In the genomic region with DNA sequence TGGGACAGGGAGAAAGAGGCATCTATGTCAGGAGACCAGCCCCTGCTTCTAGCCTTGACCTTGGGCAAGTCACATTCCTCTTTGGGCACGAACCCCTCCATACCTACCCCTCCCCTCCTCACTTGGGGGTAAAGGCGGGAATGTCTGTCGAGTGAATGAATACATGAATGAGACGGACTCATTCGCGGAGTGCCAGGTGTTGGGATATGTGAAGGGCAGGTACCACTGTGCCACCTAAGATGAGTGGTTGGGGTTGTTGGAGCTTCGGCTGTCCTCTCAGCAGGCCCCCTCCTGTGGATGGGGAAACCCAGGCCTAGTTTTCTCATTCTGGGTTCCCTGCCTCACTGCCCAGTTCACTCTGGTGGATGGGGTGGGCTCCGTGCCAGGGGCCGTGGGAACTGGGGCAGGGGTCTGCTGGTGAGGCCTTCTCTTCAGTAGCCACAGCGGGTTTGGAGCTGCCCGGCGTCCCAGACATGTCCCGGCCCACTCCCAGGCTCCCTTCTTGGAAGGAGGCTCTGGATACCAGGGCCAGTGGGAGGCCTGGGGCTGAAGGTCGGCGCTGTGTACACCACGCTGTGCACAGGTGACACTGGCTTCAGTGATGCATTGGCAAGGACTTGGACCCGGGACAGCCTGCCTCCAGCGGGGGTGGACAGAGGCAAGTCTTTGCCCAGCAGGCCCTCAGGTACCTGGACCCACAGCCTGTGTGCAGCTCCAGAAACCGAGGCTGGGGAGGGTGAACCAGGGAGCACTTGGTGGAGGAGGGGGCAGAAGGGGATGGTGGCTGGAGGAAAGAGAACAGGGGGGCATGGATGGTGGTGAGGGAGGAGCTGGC, we compare ENCODE assay signal across 1 cellular context.
TF ChIP-seq lines count a peak whose summit lies in the region.

No MANE protein-coding gene starts in this region.

TF ChIP-seq in IMR-90, 13 proteins besides CTCF, POLR2A, EP300 and RAD21:
- no peak for TF ChIP-seq FOS (IDR thresholded peaks at IDR 0.05; ENCODE audit: low read depth, low read length)
- no peak for TF ChIP-seq SMC3 (IDR thresholded peaks at IDR 0.05; ENCODE audit: low read depth, low read length)
- no peak for TF ChIP-seq MXI1 (IDR thresholded peaks at IDR 0.05; ENCODE audit: borderline replicate concordance, low read depth, low read length)
- no peak for TF ChIP-seq CHD1 (IDR thresholded peaks at IDR 0.05; ENCODE audit: low read depth, low read length)
- no peak for TF ChIP-seq BHLHE40 (IDR thresholded peaks at IDR 0.05; ENCODE audit: low read depth, low read length)
- TF ChIP-seq, protein P1, sequence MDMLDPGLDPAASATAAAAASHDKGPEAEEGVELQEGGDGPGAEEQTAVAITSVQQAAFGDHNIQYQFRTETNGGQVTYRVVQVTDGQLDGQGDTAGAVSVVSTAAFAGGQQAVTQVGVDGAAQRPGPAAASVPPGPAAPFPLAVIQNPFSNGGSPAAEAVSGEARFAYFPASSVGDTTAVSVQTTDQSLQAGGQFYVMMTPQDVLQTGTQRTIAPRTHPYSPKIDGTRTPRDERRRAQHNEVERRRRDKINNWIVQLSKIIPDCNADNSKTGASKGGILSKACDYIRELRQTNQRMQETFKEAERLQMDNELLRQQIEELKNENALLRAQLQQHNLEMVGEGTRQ (IDR thresholded peaks at IDR 0.05; ENCODE audit: low read depth, low read length): no peak
- no peak for TF ChIP-seq RCOR1 (IDR thresholded peaks at IDR 0.05; ENCODE audit: insufficient replicate concordance, low read length)
- no peak for TF ChIP-seq MAFK (IDR thresholded peaks at IDR 0.05; ENCODE audit: low read depth, low read length)
- no peak for TF ChIP-seq NFE2L2 (IDR thresholded peaks at IDR 0.05; ENCODE audit: low read depth, low read length)
- TF ChIP-seq RFX5 (IDR thresholded peaks at IDR 0.05; ENCODE audit: low read depth, low read length): no peak
- TF ChIP-seq MAZ (IDR thresholded peaks at IDR 0.05; ENCODE audit: borderline replicate concordance, low read depth, low read length): no peak
- TF ChIP-seq ELK1 (IDR thresholded peaks at IDR 0.05; ENCODE audit: borderline replicate concordance, low read depth, low read length): no peak
- TF ChIP-seq CEBPB (IDR thresholded peaks at IDR 0.05; ENCODE audit: low read depth, low read length): no peak
TF ChIP-seq in IMR-90: peak in this region for 0.
